Comparison of ENCODE assay signal across 1 cellular context in the genomic region with DNA sequence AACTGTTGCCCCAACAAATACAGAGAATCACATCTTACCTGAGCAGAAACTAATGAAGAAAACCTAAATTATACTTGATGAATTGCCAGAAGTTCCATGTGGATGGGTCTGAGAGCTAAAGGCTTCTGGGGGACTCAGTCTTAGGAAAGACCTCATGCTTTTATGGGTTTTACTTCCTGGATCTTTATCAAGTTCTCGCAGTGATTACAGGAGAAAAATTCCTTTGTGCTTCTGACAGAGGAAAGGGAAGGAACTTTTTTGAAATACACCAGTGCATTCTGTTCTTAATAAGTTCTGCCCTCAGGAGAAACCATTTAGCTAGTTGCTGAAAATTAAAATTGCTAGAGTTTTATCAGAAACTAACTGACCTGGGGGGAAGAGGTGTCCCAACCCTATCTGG.
TF ChIP-seq lines count a peak whose summit lies in the region.

No MANE protein-coding gene starts in this region.

TF ChIP-seq in endothelial cell of umbilical vein, 7 proteins besides CTCF, POLR2A, EP300 and RAD21:
- TF ChIP-seq MAX (IDR thresholded peaks at IDR 0.05; ENCODE audit: insufficient read depth, insufficient read length) (no peak), GATA2 (IDR thresholded peaks at IDR 0.05; ENCODE audit: insufficient read depth, insufficient read length, low read depth, low read length) (no peak), FOS (IDR thresholded peaks at IDR 0.05; ENCODE audit: borderline replicate concordance, insufficient read depth, low read length) (no peak)
